Comparison of ENCODE assay signal across 1 cellular context in genomic region chr16:15093940-15094827, GRCh38.
TF ChIP-seq lines count a peak whose summit lies in the region.
"Not testable (repeated sequence)": the region's sequence is repeated elsewhere in the genome, so short reads cannot be mapped to it uniquely, and the experiment has no call there.

TSS of gene RRN3 (minus strand) at chr16:15094272. CDS start at chr16:15094233, 39 bp downstream.

TF ChIP-seq in HepG2, 621 proteins besides CTCF, POLR2A, EP300 and RAD21 (continued from another document and continues in another):
- peak; percentile 94 for TF ChIP-seq ZBED4 (CRISPR knock-in tag; IDR thresholded peaks at IDR 0.05; ENCODE audit: borderline replicate concordance)
- TF ChIP-seq PITX1 (CRISPR knock-in tag; IDR thresholded peaks at IDR 0.05): peak; percentile 89; the same call in 1 of the 2 replicates
- TF ChIP-seq ZNF737 (CRISPR knock-in tag; IDR thresholded peaks at IDR 0.05; ENCODE audit: borderline replicate concordance): peak; percentile 94
- TF ChIP-seq TFDP1 (CRISPR knock-in tag; IDR thresholded peaks at IDR 0.05; ENCODE audit: borderline replicate concordance): peak; percentile 88
- 0 out of 2 replicates have a peak, but pooled peaks have one; percentile 54 for TF ChIP-seq TOE1 (CRISPR knock-in tag; IDR thresholded peaks at IDR 0.05)
- TF ChIP-seq ZNF576 (CRISPR knock-in tag; IDR thresholded peaks at IDR 0.05): peak; percentile 65; the same call in 1 of the 2 replicates
- TF ChIP-seq KLF15 (CRISPR knock-in tag; IDR thresholded peaks at IDR 0.05; ENCODE audit: borderline replicate concordance): peak; percentile 98
- TF ChIP-seq MYNN (CRISPR knock-in tag; IDR thresholded peaks at IDR 0.05; ENCODE audit: low read depth): peak; percentile 50; the same call in 1 of the 2 replicates
- peak; percentile 98 for TF ChIP-seq KDM2A (CRISPR knock-in tag; IDR thresholded peaks at IDR 0.05; ENCODE audit: borderline replicate concordance, low read depth)
- TF ChIP-seq HNF1A (IDR thresholded peaks at IDR 0.05; ENCODE audit: low read depth): not testable (repeated sequence)
- peak; percentile 90 for TF ChIP-seq HNF1A (CRISPR knock-in tag; IDR thresholded peaks at IDR 0.05; ENCODE audit: borderline replicate concordance)
- peak; percentile 97 for TF ChIP-seq ELF1 (CRISPR knock-in tag; IDR thresholded peaks at IDR 0.05)
- TF ChIP-seq ZSCAN25 (CRISPR knock-in tag; IDR thresholded peaks at IDR 0.05): peak; percentile 62; the same call in 1 of the 2 replicates
- peak; percentile 64; the same call in 1 of the 2 replicates for TF ChIP-seq ZNF414 (CRISPR knock-in tag; IDR thresholded peaks at IDR 0.05)
- peak; percentile 68; the same call in 1 of the 2 replicates for TF ChIP-seq RBAK (CRISPR knock-in tag; IDR thresholded peaks at IDR 0.05)
- peak; percentile 70; the same call in 1 of the 2 replicates for TF ChIP-seq THRA (CRISPR knock-in tag; IDR thresholded peaks at IDR 0.05; ENCODE audit: borderline replicate concordance)
- peak; percentile 86; the same call in 1 of the 2 replicates for TF ChIP-seq ZNF296 (CRISPR knock-in tag; conservative IDR thresholded peaks at IDR 0.05)
- TF ChIP-seq POGK (CRISPR knock-in tag; conservative IDR thresholded peaks at IDR 0.05): peak; percentile 85; the same call in 1 of the 2 replicates
- peak; percentile 70; the same call in 1 of the 2 replicates for TF ChIP-seq GATAD2A (CRISPR knock-in tag; IDR thresholded peaks at IDR 0.05)
- peak; percentile 91; the same call in 1 of the 2 replicates for TF ChIP-seq ZNF512B (CRISPR knock-in tag; IDR thresholded peaks at IDR 0.05; ENCODE audit: borderline replicate concordance)
- peak; percentile 66; the same call in 1 of the 2 replicates for TF ChIP-seq ZNF362 (CRISPR knock-in tag; IDR thresholded peaks at IDR 0.05; ENCODE audit: borderline replicate concordance)
- TF ChIP-seq ZKSCAN8 (CRISPR knock-in tag; IDR thresholded peaks at IDR 0.05; ENCODE audit: borderline replicate concordance): peak; percentile 85
- peak; percentile 96; the same call in 1 of the 2 replicates for TF ChIP-seq ZNF782 (CRISPR knock-in tag; IDR thresholded peaks at IDR 0.05; ENCODE audit: borderline replicate concordance)
- TF ChIP-seq YEATS2 (CRISPR knock-in tag; IDR thresholded peaks at IDR 0.05; ENCODE audit: borderline replicate concordance): peak; percentile 99
- TF ChIP-seq HOXA5 (CRISPR knock-in tag; IDR thresholded peaks at IDR 0.05): peak; percentile 57
- peak; percentile 72; the same call in 1 of the 2 replicates for TF ChIP-seq STAT6 (CRISPR knock-in tag; IDR thresholded peaks at IDR 0.05; ENCODE audit: borderline replicate concordance)
- TF ChIP-seq ZFX (CRISPR knock-in tag; IDR thresholded peaks at IDR 0.05; ENCODE audit: low read depth): peak; percentile 98
- TF ChIP-seq SMAD1 (CRISPR knock-in tag; IDR thresholded peaks at IDR 0.05; ENCODE audit: borderline replicate concordance, low read depth): peak; percentile 76; the same call in 1 of the 2 replicates
- TF ChIP-seq ZNF672 (CRISPR knock-in tag; IDR thresholded peaks at IDR 0.05): peak; percentile 40; the same call in 1 of the 2 replicates
- TF ChIP-seq IRF2 (CRISPR knock-in tag; IDR thresholded peaks at IDR 0.05): peak; percentile 98
- TF ChIP-seq ZSCAN22 (CRISPR knock-in tag; IDR thresholded peaks at IDR 0.05): 0 out of 2 replicates have a peak, but pooled peaks have one; percentile 48
- peak; percentile 99 for TF ChIP-seq BRD4 (CRISPR knock-in tag; IDR thresholded peaks at IDR 0.05)
- peak; percentile 95 for TF ChIP-seq ZNF333 (CRISPR knock-in tag; IDR thresholded peaks at IDR 0.05; ENCODE audit: borderline replicate concordance)
- peak; percentile 89; the same call in 1 of the 2 replicates for TF ChIP-seq ZNF138 (CRISPR knock-in tag; IDR thresholded peaks at IDR 0.05; ENCODE audit: low read depth)
- TF ChIP-seq ZNF331 (CRISPR knock-in tag; IDR thresholded peaks at IDR 0.05): peak; percentile 92
- TF ChIP-seq ZMAT3 (CRISPR knock-in tag; conservative IDR thresholded peaks at IDR 0.05): peak; percentile 98
- peak; percentile 87; the same call in 1 of the 2 replicates for TF ChIP-seq ZFP1 (CRISPR knock-in tag; IDR thresholded peaks at IDR 0.05)
